19 cellular contexts compared by ENCODE assay signal in the genomic region with DNA sequence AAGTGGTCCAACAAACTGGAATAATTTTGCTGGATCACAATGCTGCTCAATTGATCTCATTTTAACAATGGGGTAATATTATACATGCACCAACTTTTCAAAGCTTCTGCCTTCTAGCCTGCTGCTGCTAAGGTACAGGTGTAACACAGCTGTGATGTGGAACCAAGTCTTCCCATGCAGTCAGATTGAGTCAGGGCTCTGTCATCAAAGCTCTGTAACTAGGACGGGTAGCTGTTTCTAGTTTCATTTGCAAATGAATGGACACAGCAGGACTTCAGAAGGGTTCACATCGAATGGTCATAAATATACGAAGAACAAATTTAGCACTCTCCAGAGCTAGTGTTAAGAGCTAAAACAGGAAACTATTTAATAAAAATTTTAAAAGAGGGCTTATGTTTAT.
DNase-seq lines count a peak whose midpoint lies in the region; ATAC-seq, FAIRE-seq and TF ChIP-seq lines count a peak whose summit lies in the region.
"Had no signal": no experiment of that assay in that cellular context is flagged by ENCODE, and none has a peak within 500 bp of the region (broad histone marks: within the 10 kb centered on the region; RNA-seq: fewer than 3 reads in every experiment).

No MANE protein-coding gene starts in this region.

- H3K9me3 ChIP-seq in IMR-90 (ENCODE audit: control insufficient read depth, insufficient read depth, low read length) (no peaks in the 10 kb centered on the region), WERI-Rb-1 (ENCODE audit: severe bottlenecking) (no peaks in the 10 kb centered on the region)

- H3K4me1 ChIP-seq in IMR-90 (ENCODE audit: control insufficient read depth, insufficient read depth, low read length) = 0 out of 2 replicates have a peak, but pooled peaks cover 2% of the 10 kb centered on the region

- TF ChIP-seq CTCF in IMR-90 (conservative IDR thresholded peaks at IDR 0.05; ENCODE audit: low read depth, low read length) (no peak), dorsolateral prefrontal cortex (IDR thresholded peaks at IDR 0.05 in 54 of 56, conservative IDR thresholded peaks at IDR 0.05 in 2 of 56; ENCODE audit: low read depth in 1 of 56, partially characterized antibody in 56 of 56) (no peak), WERI-Rb-1 (IDR thresholded peaks at IDR 0.05; ENCODE audit: low read depth, low read length) (no peak)

- no peak overlapping the region for H3K27ac Mint-ChIP-seq in activated naive CD4-positive, alpha-beta T cell treated with anti-CD3 and anti-CD28 coated beads for 36 hours
- H3K27ac Mint-ChIP-seq: CD14-positive monocyte; CD8-positive, alpha-beta T cell had no signal

- H3K27ac ChIP-seq in IMR-90 (ENCODE audit: insufficient read depth, low read length) = no peak overlapping the region
- peak overlapping the region in 33 of 59 donors; percentile 0 to 72 (median 37) for H3K27ac ChIP-seq in dorsolateral prefrontal cortex
- H3K27ac ChIP-seq in WERI-Rb-1 = no peak overlapping the region

- TF ChIP-seq POLR2A in GM12891 (IDR thresholded peaks at IDR 0.05; ENCODE audit: low read depth, low read length) (no peak), IMR-90 (IDR thresholded peaks at IDR 0.05; ENCODE audit: low read depth, low read length) (no peak)

- H2AK5ac ChIP-seq in IMR-90 (ENCODE audit: low read depth, low read length) = no peak overlapping the region

- no peak overlapping the region for H2BK120ac ChIP-seq in IMR-90 (ENCODE audit: low read depth, low read length)

- dilution Hi-C loops in IMR-90 (cut with HindIII; ENCODE audit: low sequenced_read_pairs, unreplicated experiment) = no loop called here

- H3K9me3 Mint-ChIP-seq in activated naive CD4-positive, alpha-beta T cell treated with anti-CD3 and anti-CD28 coated beads for 36 hours = no peaks in the 10 kb centered on the region
- H3K9me3 Mint-ChIP-seq: CD8-positive, alpha-beta T cell had no signal

- H2BK15ac ChIP-seq in IMR-90 (ENCODE audit: low read depth, low read length) = no peak overlapping the region

- H2BK5ac ChIP-seq in IMR-90 (ENCODE audit: low read depth, low read length, poor library complexity, severe bottlenecking) = no peak overlapping the region

- no peak overlapping the region for H3K4me2 ChIP-seq in IMR-90 (ENCODE audit: low read depth, low read length)

- POLR2A ChIA-PET in IMR-90 (lab: Charles Lee; ENCODE audit: unreplicated experiment) = no interaction called here

- H3K36me3 Mint-ChIP-seq in activated naive CD4-positive, alpha-beta T cell treated with anti-CD3 and anti-CD28 coated beads for 36 hours (ENCODE audit: low read depth) = no peaks in the 10 kb centered on the region
- H3K36me3 Mint-ChIP-seq: CD14-positive monocyte; CD8-positive, alpha-beta T cell had no signal

- no peak overlapping the region for H4K8ac ChIP-seq in IMR-90 (ENCODE audit: low read depth in 2 of 2, low read length in 2 of 2)

- H3K9ac ChIP-seq in IMR-90 (ENCODE audit: low read depth, low read length) = no peak overlapping the region

- no peak overlapping the region for H3K56ac ChIP-seq in IMR-90 (ENCODE audit: extremely low read depth, insufficient read depth, low read length)

- 0% methylated on average over 1 of the region's 3 CpGs; no CpG with 5 or more reads in 1 of the 2 experiments for WGBS in IMR-90 (ENCODE audit: extremely low coverage in 2 of 2, insufficient read length in 1 of 2), 2 experiments

- H3K4me3 Mint-ChIP-seq in activated naive CD4-positive, alpha-beta T cell treated with anti-CD3 and anti-CD28 coated beads for 36 hours = no peak overlapping the region
- H3K4me3 Mint-ChIP-seq: CD14-positive monocyte; CD8-positive, alpha-beta T cell had no signal

- no TSS peak for BruUV-seq in IMR-90 (replicated peaks; lab: Mats Ljungman, UMichigan)

- no peaks in the 10 kb centered on the region for H3K79me1 ChIP-seq in IMR-90 (ENCODE audit: low read depth in 1 of 2, low read length in 2 of 2)

- H3K4me1 Mint-ChIP-seq in activated naive CD4-positive, alpha-beta T cell treated with anti-CD3 and anti-CD28 coated beads for 36 hours (ENCODE audit: low read depth) = no peaks in the 10 kb centered on the region
- H3K4me1 Mint-ChIP-seq: CD14-positive monocyte had no signal

- DNase-seq in GM12891 (ENCODE audit: insufficient read length, low spot score) (no peak), IMR-90 (peak; percentile 10), dorsolateral prefrontal cortex (no peak), iPS-NIHi11 (ENCODE audit: low spot score) (peak; percentile 14), SIG-M5 treated with dmso at 0.1 percent for 504 hours (lab: John Stamatoyannopoulos, UW; ENCODE audit: unreplicated experiment) (no peak), WERI-Rb-1 (no peak)
- no peak for DNase-seq in activated CD4-positive, CD25-positive, alpha-beta regulatory T cell treated with anti-CD3 and anti-CD28 coated beads, Interleukin-2, amount 50 U/mL, for 72 hours
- no peak for DNase-seq in activated naive CD4-positive, alpha-beta T cell treated with anti-CD3 and anti-CD28 coated beads for 36 hours
- DNase-seq: CD8-positive, alpha-beta T cell; COR-L47; DMS153; DMS79 treated with DMSO at 0.1 percent for 48 hours; EL; GDM1 had no signal

- no peak for ATAC-seq in IMR-90 (ENCODE audit: low read depth)
- ATAC-seq: CD8-positive, alpha-beta T cell; K562 had no signal

- CTCF ChIA-PET in IMR-90 (lab: Yijun Ruan, JAX) = interaction anchor here (0.7 kb wide), 1 partner anchor 11 kb away, joined by 3 read pairs; no protein-coding TSS in a partner anchor
- CTCF ChIA-PET in activated naive CD4-positive, alpha-beta T cell treated with anti-CD3 and anti-CD28 coated beads for 36 hours (lab: Charles Lee) = no interaction called here

- TF ChIP-seq RAD21 in IMR-90 (IDR thresholded peaks at IDR 0.05; ENCODE audit: low read length) = no peak

- no peak overlapping the region for H3K18ac ChIP-seq in IMR-90 (ENCODE audit: low read depth, low read length)

- no peaks in the 10 kb centered on the region for H4K20me1 ChIP-seq in IMR-90 (ENCODE audit: insufficient read depth, low read length)

- H3K27me3 Mint-ChIP-seq in activated naive CD4-positive, alpha-beta T cell treated with anti-CD3 and anti-CD28 coated beads for 36 hours (ENCODE audit: low read depth) = peaks cover 2% of the 10 kb centered on the region

- H3K36me3 ChIP-seq in IMR-90 (ENCODE audit: control insufficient read depth, insufficient read depth, low read length) (no peaks in the 10 kb centered on the region), WERI-Rb-1 (no peaks in the 10 kb centered on the region)

- H3K4ac ChIP-seq in IMR-90 (ENCODE audit: low read depth, low read length) = no peak overlapping the region

- no peak overlapping the region for H2AFZ ChIP-seq in IMR-90 (replicated peaks; ENCODE audit: low read length, poor library complexity)

- H3K4me3 ChIP-seq in IMR-90 (ENCODE audit: insufficient read depth, low read depth, low read length) (no peak overlapping the region), dorsolateral prefrontal cortex (no peak overlapping the region), WERI-Rb-1 (ENCODE audit: low read depth, low read length) (no peak overlapping the region)
- H3K4me3 ChIP-seq: K562 had no signal

- no peaks in the 10 kb centered on the region for H3K27me3 ChIP-seq in IMR-90 (ENCODE audit: control insufficient read depth, insufficient read depth, low read length)
- no peaks in the 10 kb centered on the region for H3K27me3 ChIP-seq in dorsolateral prefrontal cortex
- no peaks in the 10 kb centered on the region for H3K27me3 ChIP-seq in WERI-Rb-1 (ENCODE audit: insufficient read depth, low read depth, severe bottlenecking)

- intact Hi-C loops in IMR-90 (cut with micrococcal nuclease) = no loop called here
- intact Hi-C loops in dorsolateral prefrontal cortex (cut with DNase I) = no loop called here
- intact Hi-C loops in activated naive CD4-positive, alpha-beta T cell treated with anti-CD3 and anti-CD28 coated beads for 36 hours (cut with micrococcal nuclease) = no loop called here

- no peak overlapping the region for H2BK20ac ChIP-seq in IMR-90 (ENCODE audit: low read depth, low read length)

- in situ Hi-C loops in IMR-90 (cut with MboI; ENCODE audit: low sequenced_read_pairs) = no loop called here

- no peak overlapping the region for H4K91ac ChIP-seq in IMR-90 (ENCODE audit: insufficient read depth, low read depth, low read length)

- no peak overlapping the region for H3K23ac ChIP-seq in IMR-90 (ENCODE audit: low read depth, low read length)

- no peak overlapping the region for H2AK9ac ChIP-seq in IMR-90 (replicated peaks; ENCODE audit: low read depth, low read length, poor library complexity)

- FAIRE-seq in GM12891 (lab: Jason Lieb, UNC) = peak; percentile 51
- FAIRE-seq: A204.1, D721Med, GM19239, K562 had no signal

- no peak overlapping the region for H3K14ac ChIP-seq in IMR-90 (replicated peaks; ENCODE audit: low read depth, low read length)

- H3K9me1 ChIP-seq in IMR-90 (ENCODE audit: insufficient read depth, low read length) = no peaks in the 10 kb centered on the region

- no peak overlapping the region for H4K5ac ChIP-seq in IMR-90 (ENCODE audit: low read depth, low read length)

TF ChIP-seq in GM12891, 5 proteins besides CTCF, POLR2A, EP300 and RAD21:
- TF ChIP-seq TAF1 (IDR thresholded peaks at IDR 0.05; ENCODE audit: low read depth, low read length) = no peak
- no peak for TF ChIP-seq POU2F2 (IDR thresholded peaks at IDR 0.05; ENCODE audit: low read depth, low read length)
- TF ChIP-seq SPI1 (IDR thresholded peaks at IDR 0.05; ENCODE audit: low read depth, low read length) = no peak
- TF ChIP-seq PAX5 (IDR thresholded peaks at IDR 0.05; ENCODE audit: insufficient read depth, low read length, severe bottlenecking) = no peak
- no peak for TF ChIP-seq POLR2AphosphoS5 (IDR thresholded peaks at IDR 0.05; ENCODE audit: low read depth, low read length)

TF ChIP-seq in IMR-90, 13 proteins besides CTCF, POLR2A, EP300 and RAD21:
- TF ChIP-seq CEBPB (IDR thresholded peaks at IDR 0.05; ENCODE audit: low read depth, low read length) (no peak), MAFK (IDR thresholded peaks at IDR 0.05; ENCODE audit: low read depth, low read length) (no peak), RCOR1 (IDR thresholded peaks at IDR 0.05; ENCODE audit: insufficient replicate concordance, low read length) (no peak), CHD1 (IDR thresholded peaks at IDR 0.05; ENCODE audit: low read depth, low read length) (no peak), MAZ (IDR thresholded peaks at IDR 0.05; ENCODE audit: borderline replicate concordance, low read depth, low read length) (no peak), NFE2L2 (IDR thresholded peaks at IDR 0.05; ENCODE audit: low read depth, low read length) (no peak)

Comparison
In these comparisons a context has a peak if more than half of its experiments do, and no peak if none do; other contexts are left out.
1. DNase-seq: peak in IMR-90 (single experiment) and iPS-NIHi11 (single experiment); none in GM12891 (single experiment), dorsolateral prefrontal cortex (0 of 10), SIG-M5 treated with dmso at 0.1 percent for 504 hours (single experiment), activated CD4-positive, CD25-positive, alpha-beta regulatory T cell treated with anti-CD3 and anti-CD28 coated beads, Interleukin-2, amount 50 U/mL, for 72 hours (single experiment), WERI-Rb-1 (single experiment) and activated naive CD4-positive, alpha-beta T cell treated with anti-CD3 and anti-CD28 coated beads for 36 hours (single experiment).
2. H3K27ac ChIP-seq: peak in dorsolateral prefrontal cortex (33 of 59); none in IMR-90 (single experiment) and WERI-Rb-1 (single experiment).